In genomic region chr6:104548297-104548696, GRCh38 we compare ENCODE assay signal across 27 cellular contexts.
"Had no signal": no experiment of that assay in that cellular context is flagged by ENCODE, and none has a peak within 500 bp of the region (broad histone marks: within the 10 kb centered on the region; RNA-seq: fewer than 3 reads in every experiment).

No MANE protein-coding gene starts in this region.

- H3K4me3 ChIP-seq: body of pancreas, colonic mucosa, lower lobe of right lung, ovary, psoas muscle, tibial artery, vagina had no signal

- H3K36me3 ChIP-seq: colonic mucosa, lower lobe of right lung, ovary, tibial artery, vagina had no signal

- H3K27ac Mint-ChIP-seq: activated CD4-positive, alpha-beta memory T cell treated with anti-CD3 and anti-CD28 coated beads, Interleukin-2, amount 10 ng/mL, durations not matched to agents 7 days and 5 days; activated naive CD8-positive, alpha-beta T cell treated with anti-CD3 and anti-CD28 coated beads, Interleukin-2, amount 10 ng/mL, durations not matched to agents 7 days and 5 days; activated T-helper 17 cell treated with anti-CD3 and anti-CD28 coated beads, Interleukin-2, amount 50 U/mL, for 72 hours; endodermal cell; natural killer cell; WTC11 had no signal

- DNase-seq: activated CD4-positive, alpha-beta memory T cell treated with anti-CD3 and anti-CD28 coated beads, Interleukin-2, amount 10 ng/mL, durations not matched to agents 7 days and 5 days; activated CD4-positive, alpha-beta T cell treated with anti-CD3 and anti-CD28 coated beads for 48 hours; activated naive CD4-positive, alpha-beta T cell; activated naive CD8-positive, alpha-beta T cell treated with anti-CD3 and anti-CD28 coated beads, Interleukin-2, amount 10 ng/mL, durations not matched to agents 7 days and 5 days; activated T-cell treated with anti-CD3 and anti-CD28 coated beads, Interleukin-2, amount 50 U/mL, for 1 hour; body of pancreas; central memory CD4-positive, alpha-beta T cell; colonic mucosa; endodermal cell; foreskin melanocyte; glutamatergic neuron; hippocampal formation; islet precursor cell; lower lobe of right lung; natural killer cell; ovary; psoas muscle; right cardiac atrium; stimulated activated CD4-positive, alpha-beta T cell treated with anti-CD3 and anti-CD28 coated beads, Interleukin-2, amount 100 ng/mL, for 24 hours; stimulated activated naive CD4-positive, alpha-beta T cell treated with Interleukin-2 at 50 U/mL for 16 hours; substantia nigra; T1000; tibial artery had no signal

- H3K4me3 Mint-ChIP-seq: activated CD4-positive, alpha-beta memory T cell treated with anti-CD3 and anti-CD28 coated beads, Interleukin-2, amount 10 ng/mL, durations not matched to agents 7 days and 5 days; activated naive CD8-positive, alpha-beta T cell treated with anti-CD3 and anti-CD28 coated beads, Interleukin-2, amount 10 ng/mL, durations not matched to agents 7 days and 5 days; activated T-helper 17 cell treated with anti-CD3 and anti-CD28 coated beads, Interleukin-2, amount 50 U/mL, for 72 hours; endodermal cell; natural killer cell; WTC11 had no signal

- H3K4me1 ChIP-seq: body of pancreas, colonic mucosa, lower lobe of right lung, psoas muscle, tibial artery, vagina had no signal

- H3K27me3 ChIP-seq: body of pancreas, colonic mucosa, ovary, tibial artery, vagina had no signal

- ATAC-seq: activated T-helper 17 cell treated with anti-CD3 and anti-CD28 coated beads, Interleukin-2, amount 50 U/mL, for 72 hours; body of pancreas; lower lobe of right lung; natural killer cell; psoas muscle; right cardiac atrium; WTC11 had no signal

- H3K27ac ChIP-seq: body of pancreas, colonic mucosa, epithelial cell of prostate, lower lobe of right lung, ovary, psoas muscle, tibial artery, vagina had no signal

- H3K4me1 Mint-ChIP-seq: activated CD4-positive, alpha-beta memory T cell treated with anti-CD3 and anti-CD28 coated beads, Interleukin-2, amount 10 ng/mL, durations not matched to agents 7 days and 5 days; activated naive CD8-positive, alpha-beta T cell treated with anti-CD3 and anti-CD28 coated beads, Interleukin-2, amount 10 ng/mL, durations not matched to agents 7 days and 5 days; activated T-helper 17 cell treated with anti-CD3 and anti-CD28 coated beads, Interleukin-2, amount 50 U/mL, for 72 hours; natural killer cell; WTC11 had no signal

- H3K9me3 ChIP-seq: body of pancreas, colonic mucosa, lower lobe of right lung, ovary, psoas muscle, tibial artery, vagina had no signal

- H3K27me3 Mint-ChIP-seq: activated CD4-positive, alpha-beta memory T cell treated with anti-CD3 and anti-CD28 coated beads, Interleukin-2, amount 10 ng/mL, durations not matched to agents 7 days and 5 days; activated naive CD8-positive, alpha-beta T cell treated with anti-CD3 and anti-CD28 coated beads, Interleukin-2, amount 10 ng/mL, durations not matched to agents 7 days and 5 days had no signal

- H3K9me3 Mint-ChIP-seq: activated CD4-positive, alpha-beta memory T cell treated with anti-CD3 and anti-CD28 coated beads, Interleukin-2, amount 10 ng/mL, durations not matched to agents 7 days and 5 days; activated naive CD8-positive, alpha-beta T cell treated with anti-CD3 and anti-CD28 coated beads, Interleukin-2, amount 10 ng/mL, durations not matched to agents 7 days and 5 days; activated T-helper 17 cell treated with anti-CD3 and anti-CD28 coated beads, Interleukin-2, amount 50 U/mL, for 72 hours; endodermal cell had no signal
